1 cellular context compared by ENCODE assay signal in genomic region chr5:160133071-160133917, GRCh38.
TF ChIP-seq lines count a peak whose summit lies in the region.

No MANE protein-coding gene starts in this region.

TF ChIP-seq in H1, 55 proteins besides CTCF, POLR2A, EP300 and RAD21:
- TF ChIP-seq NANOG (IDR thresholded peaks at IDR 0.05; ENCODE audit: insufficient read depth, low read depth, low read length, poor library complexity, severe bottlenecking) (no peak), EGR1 (IDR thresholded peaks at IDR 0.05; ENCODE audit: borderline replicate concordance, low read depth, low read length) (no peak), CTBP2 (IDR thresholded peaks at IDR 0.05; ENCODE audit: borderline replicate concordance, insufficient read depth, insufficient read length, low read length) (no peak), MAX (IDR thresholded peaks at IDR 0.05) (peak; percentile 82; the same call in 1 of the 2 replicates), CBX5 (IDR thresholded peaks at IDR 0.05; ENCODE audit: low read depth, low read length) (no peak), PHF8 (conservative IDR thresholded peaks at IDR 0.05; ENCODE audit: low read depth, low read length) (no peak), RNF2 (IDR thresholded peaks at IDR 0.05; ENCODE audit: borderline replicate concordance, low read depth, low read length, missing control alignments, poor library complexity, severe bottlenecking) (no peak), SRF (IDR thresholded peaks at IDR 0.05; ENCODE audit: low read depth, low read length) (no peak), BCL11A (IDR thresholded peaks at IDR 0.05; ENCODE audit: low read depth in 2 of 2, low read length in 2 of 2) (no peak), BRCA1 (IDR thresholded peaks at IDR 0.05; ENCODE audit: low read depth, low read length) (no peak), SIRT6 (IDR thresholded peaks at IDR 0.05; ENCODE audit: low read length) (no peak), TCF12 (IDR thresholded peaks at IDR 0.05; ENCODE audit: low read depth, low read length) (no peak), CHD7 (IDR thresholded peaks at IDR 0.05; ENCODE audit: insufficient replicate concordance, low read length) (no peak), TAF7 (optimal IDR thresholded peaks at IDR 0.05; ENCODE audit: borderline replicate concordance, low read depth, low read length) (no peak), YY1 (IDR thresholded peaks at IDR 0.05; ENCODE audit: low read depth, low read length) (no peak), RFX5 (IDR thresholded peaks at IDR 0.05; ENCODE audit: borderline replicate concordance, low read depth, low read length) (no peak), HDAC2 (IDR thresholded peaks at IDR 0.05; ENCODE audit: borderline replicate concordance in 1 of 2, low read depth in 2 of 2, low read length in 2 of 2) (no peak), SIN3A (conservative IDR thresholded peaks at IDR 0.05 in 1 of 2, IDR thresholded peaks at IDR 0.05 in 1 of 2; ENCODE audit: low read depth in 1 of 2, low read length in 2 of 2) (peak; percentile 30 to 66; a peak in 1 of 4 replicates), CREB1 (IDR thresholded peaks at IDR 0.05) (0 out of 2 replicates have a peak, but pooled peaks have one; percentile 8), ATF2 (IDR thresholded peaks at IDR 0.05; ENCODE audit: low read length) (no peak), CHD2 (IDR thresholded peaks at IDR 0.05; ENCODE audit: low read length) (0 out of 2 replicates have a peak, but pooled peaks have one; percentile 48), ZNF274 (IDR thresholded peaks at IDR 0.05; ENCODE audit: borderline replicate concordance, extremely low read depth, low read length) (no peak), SIX5 (IDR thresholded peaks at IDR 0.05; ENCODE audit: low read depth, low read length) (no peak), JUND (IDR thresholded peaks at IDR 0.05; ENCODE audit: low read length) (no peak), CBX8 (IDR thresholded peaks at IDR 0.05; ENCODE audit: borderline replicate concordance, low read depth, low read length) (no peak), ASH2L (IDR thresholded peaks at IDR 0.05; ENCODE audit: low read length) (peak; percentile 41), E2F6 (IDR thresholded peaks at IDR 0.05) (peak; percentile 49; the same call in 1 of the 2 replicates), HDAC6 (IDR thresholded peaks at IDR 0.05; ENCODE audit: low read depth, low read length) (no peak), BACH1 (IDR thresholded peaks at IDR 0.05; ENCODE audit: low read length) (no peak), SP1 (IDR thresholded peaks at IDR 0.05; ENCODE audit: low read depth, low read length) (no peak), USF2 (IDR thresholded peaks at IDR 0.05; ENCODE audit: low read length) (no peak), FOSL1 (IDR thresholded peaks at IDR 0.05; ENCODE audit: insufficient read depth, low read depth, low read length) (no peak), POU5F1 (IDR thresholded peaks at IDR 0.05; ENCODE audit: low read depth, low read length) (no peak), TEAD4 (IDR thresholded peaks at IDR 0.05; ENCODE audit: low read depth, low read length) (peak; percentile 60)
